26 cellular contexts compared by ENCODE assay signal in the genomic region with DNA sequence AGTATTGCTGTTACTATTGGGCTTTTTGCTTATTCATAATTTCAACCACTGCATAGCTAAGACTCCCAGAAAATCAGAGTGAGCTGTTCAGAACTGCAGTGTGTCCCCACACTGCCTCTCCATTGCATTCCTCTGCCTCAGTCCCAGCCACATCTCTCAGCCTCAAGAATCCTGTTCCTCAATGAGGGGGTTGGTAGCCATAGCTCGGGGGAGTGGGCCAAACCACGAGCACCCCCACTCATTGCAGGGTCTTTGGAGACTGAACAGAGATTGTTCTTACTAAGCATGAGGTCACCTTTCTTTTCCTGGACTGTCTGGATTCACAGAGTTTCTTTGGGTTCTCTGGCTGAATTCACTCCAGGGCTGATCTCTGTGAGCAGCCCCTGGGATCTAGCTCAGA.
DNase-seq lines count a peak whose midpoint lies in the region; ATAC-seq and FAIRE-seq lines count a peak whose summit lies in the region.
"Had no signal": no experiment of that assay in that cellular context is flagged by ENCODE, and none has a peak within 500 bp of the region (broad histone marks: within the 10 kb centered on the region; RNA-seq: fewer than 3 reads in every experiment).

No MANE protein-coding gene starts in this region.

- DNase-seq in HTR-8/SVneo (ENCODE audit: insufficient read length, low spot score) = no peak
- peak; percentile 77 for DNase-seq in astrocyte of the hippocampus (ENCODE audit: low read depth, low spot score)
- peak; percentile 4 for DNase-seq in glomerular visceral epithelial cell (ENCODE audit: extremely low spot score)
- DNase-seq in renal cortical epithelial cell (ENCODE audit: low read depth) = peak; percentile 17
- no peak for DNase-seq in occipital lobe (lab: John Stamatoyannopoulos, UW)
- no peak for DNase-seq in stimulated activated CD4-positive, alpha-beta T cell treated with anti-CD3 and anti-CD28 coated beads, Interleukin-2, amount 100 ng/mL, for 48 hours
- DNase-seq: activated B cell treated with CpG ODN at 0.5 μM for 24 hours; activated CD4-positive, alpha-beta T cell treated with anti-CD3 and anti-CD28 coated beads, Interleukin-2, amount 50 U/mL, for 1 hour; activated effector memory CD4-positive, alpha-beta T cell treated with anti-CD3 and anti-CD28 coated beads, Interleukin-2, amount 50 U/mL, for 16 hours; activated naive CD8-positive, alpha-beta T cell treated with anti-CD3 and anti-CD28 coated beads, Interleukin-2, amount 10 ng/mL, durations not matched to agents 7 days and 5 days; activated T-cell treated with anti-CD3 and anti-CD28 coated beads, Interleukin-2, amount 50 U/mL, for 24 hours; DMS79; glutamatergic neuron; KBM-7; left ventricle myocardium inferior; MG63; naive B cell; NCI-H1105; NCI-H187 treated with DMSO at 0.1 percent for 48 hours; NCI-H2171 treated with DMSO at 0.1 percent for 48 hours; NCI-H510A; nucleus accumbens; stimulated activated naive CD8-positive, alpha-beta T cell treated with anti-CD3 and anti-CD28 coated beads, Interleukin-15, Interleukin-2, amounts not matched to agents 100 U/mL and 50 U/mL, for 24 hours had no signal

- FAIRE-seq in HTR-8/SVneo (lab: Jason Lieb, UNC) = peak; percentile 33
- FAIRE-seq: islet of Langerhans had no signal

- ATAC-seq in HG02970 (IDR thresholded peaks at IDR 0.05; ENCODE audit: low FRiP score, unreplicated experiment) = no peak
- no peak for ATAC-seq in HG03025 (IDR thresholded peaks at IDR 0.05; ENCODE audit: low FRiP score, unreplicated experiment)
- ATAC-seq: stimulated activated naive CD8-positive, alpha-beta T cell treated with anti-CD3 and anti-CD28 coated beads, Interleukin-15, Interleukin-2, amounts not matched to agents 100 U/mL and 50 U/mL, for 24 hours had no signal

Comparison
In these comparisons a context has a peak if more than half of its experiments do, and no peak if none do; other contexts are left out.
1. DNase-seq: peak in astrocyte of the hippocampus (single experiment), glomerular visceral epithelial cell (single experiment) and renal cortical epithelial cell (single experiment); none in HTR-8/SVneo (single experiment), occipital lobe (single experiment) and stimulated activated CD4-positive, alpha-beta T cell treated with anti-CD3 and anti-CD28 coated beads, Interleukin-2, amount 100 ng/mL, for 48 hours (0 of 2).